In the genomic region with DNA sequence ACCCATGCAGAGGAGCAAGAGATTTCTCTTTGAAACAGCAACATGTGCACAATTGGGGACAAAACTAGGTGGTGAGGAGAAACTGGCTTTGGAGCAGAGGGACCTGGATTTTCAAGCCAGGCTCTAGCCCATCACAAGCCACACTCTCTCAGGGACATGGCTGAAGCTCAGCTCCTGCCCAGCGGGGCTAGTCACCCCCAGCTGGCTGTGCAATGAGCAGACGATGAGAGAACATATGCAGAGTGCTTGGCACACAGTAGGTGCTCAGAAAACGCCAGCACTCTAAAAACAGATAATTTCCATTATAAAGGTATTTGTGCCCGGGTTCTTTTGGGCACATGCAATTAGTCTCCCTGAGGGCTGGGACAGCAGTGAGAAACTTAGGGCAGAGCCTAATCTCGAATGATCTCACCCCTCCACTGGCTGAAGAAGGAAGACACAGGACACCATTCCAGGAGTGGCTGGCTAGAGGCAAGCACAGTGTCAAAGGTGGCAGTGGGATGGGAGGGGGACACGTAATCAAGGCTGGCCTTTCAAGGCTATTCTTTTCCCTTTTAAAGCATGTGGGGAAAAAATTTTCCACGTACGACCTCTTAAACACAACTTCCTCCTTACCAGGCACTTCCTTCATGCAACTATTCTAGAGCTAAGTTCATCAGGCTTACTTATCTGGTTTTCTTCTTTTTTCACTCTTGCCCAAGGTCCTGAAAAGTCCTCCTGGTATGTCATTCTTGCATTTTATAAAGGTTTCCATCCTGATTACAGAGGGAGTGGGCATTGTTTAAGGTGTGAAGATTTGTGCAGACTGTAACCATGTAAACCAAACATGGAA, we compare ENCODE assay signal across 8 cellular contexts. TPM values are rescaled to one million over a fixed set of nuclear protein-coding genes. Genes with fewer than 3 reads are reported as not detected.
DNase-seq lines count a peak whose midpoint lies in the region; ATAC-seq and TF ChIP-seq lines count a peak whose summit lies in the region.

No MANE protein-coding gene starts in this region.

- H3K27me3 Mint-ChIP-seq in endothelial cell (ENCODE audit: unreplicated experiment), result peaks cover 2% of the 10 kb centered on the region

- H3K79me2 ChIP-seq in DOHH2 (ENCODE audit: control insufficient read depth, low read length), result peaks cover 99% of the 10 kb centered on the region
- H3K79me2 ChIP-seq in OCI-LY3 (ENCODE audit: low read length), result peaks cover 84% of the 10 kb centered on the region

- H3K36me3 ChIP-seq in DOHH2 (ENCODE audit: control insufficient read depth, low read length) (peaks cover 54% of the 10 kb centered on the region), OCI-LY3 (replicated peaks; ENCODE audit: low read depth, low read length) (peaks cover 25% of the 10 kb centered on the region), psoas muscle (ENCODE audit: insufficient read depth in 1 of 2, low read depth in 1 of 2) (no peaks in the 10 kb centered on the region), WERI-Rb-1 (peaks cover 5% of the 10 kb centered on the region; the same call in 1 of the 2 replicates)

- no peaks in the 10 kb centered on the region for H3K9me3 Mint-ChIP-seq in endothelial cell (ENCODE audit: unreplicated experiment)

- H3K4me2 ChIP-seq in DOHH2 (ENCODE audit: low read length), result peak overlapping the region; percentile 57
- H3K4me2 ChIP-seq in OCI-LY3 (ENCODE audit: low read length), result peak overlapping the region; percentile 50

- H3K27ac Mint-ChIP-seq in endothelial cell (ENCODE audit: unreplicated experiment), result peak overlapping the region; percentile 54

- H4K20me1 ChIP-seq in DOHH2 (ENCODE audit: control insufficient read depth, insufficient read depth, low read depth, low read length) (peaks cover 13% of the 10 kb centered on the region; the same call in 1 of the 2 replicates), OCI-LY3 (ENCODE audit: insufficient read depth, low read length) (peaks cover 26% of the 10 kb centered on the region)

- ATAC-seq in psoas muscle, result peak; percentile 4 to 39 (median 20)
- ATAC-seq in HG03108 (IDR thresholded peaks at IDR 0.05; ENCODE audit: unreplicated experiment), result no peak

- H3K27ac ChIP-seq in DOHH2 (ENCODE audit: low read depth, low read length) (peak overlapping the region; percentile 16), OCI-LY3 (ENCODE audit: low read length) (no peak overlapping the region), psoas muscle (peak overlapping the region; percentile 91), WERI-Rb-1 (no peak overlapping the region)

- H3K4me3 Mint-ChIP-seq in endothelial cell (ENCODE audit: unreplicated experiment), result no peak overlapping the region

- no peaks in the 10 kb centered on the region for H3F3A ChIP-seq in DOHH2 (ENCODE audit: control insufficient read depth, insufficient read depth)

- no peak for TF ChIP-seq CTCF in DOHH2 (IDR thresholded peaks at IDR 0.05; ENCODE audit: low read depth, low read length, poor library complexity, severe bottlenecking)
- no peak for TF ChIP-seq CTCF in OCI-LY3 (IDR thresholded peaks at IDR 0.05; ENCODE audit: low read depth, low read length)
- TF ChIP-seq CTCF in endothelial cell (IDR thresholded peaks at IDR 0.05; ENCODE audit: unreplicated experiment), result no peak
- TF ChIP-seq CTCF in psoas muscle (IDR thresholded peaks at IDR 0.05), result no peak
- no peak for TF ChIP-seq CTCF in WERI-Rb-1 (IDR thresholded peaks at IDR 0.05; ENCODE audit: low read depth, low read length)

- no peaks in the 10 kb centered on the region for H3K9me2 ChIP-seq in DOHH2 (replicated peaks; ENCODE audit: control insufficient read depth, low read length)

- DNase-seq in endothelial cell (ENCODE audit: low spot score) (no peak), psoas muscle (no peak), NCI-H146 (lab: John Stamatoyannopoulos, UW) (no peak), NCI-H1694 treated with DMSO at 0.1 percent for 48 hours (lab: John Stamatoyannopoulos, UW) (no peak), WERI-Rb-1 (no peak)

- WGBS in psoas muscle, 3 donors, result 44 to 54% (median 44%) methylated on average over 8 of the region's 8 CpGs

- H3K9ac ChIP-seq in OCI-LY3 (ENCODE audit: low read length), result no peak overlapping the region

- peaks cover 29% of the 10 kb centered on the region for H3K4me1 Mint-ChIP-seq in endothelial cell (ENCODE audit: unreplicated experiment)

- no peaks in the 10 kb centered on the region for H3K27me3 ChIP-seq in DOHH2 (ENCODE audit: control insufficient read depth, low read length)
- H3K27me3 ChIP-seq in OCI-LY3 (ENCODE audit: low read depth, low read length), result no peaks in the 10 kb centered on the region
- no peaks in the 10 kb centered on the region for H3K27me3 ChIP-seq in psoas muscle (ENCODE audit: insufficient read depth in 3 of 3, low read length in 2 of 3)
- H3K27me3 ChIP-seq in WERI-Rb-1 (ENCODE audit: insufficient read depth, low read depth, severe bottlenecking), result no peaks in the 10 kb centered on the region

- H2AFZ ChIP-seq in OCI-LY3 (ENCODE audit: low read depth, low read length), result no peak overlapping the region

- intact Hi-C loops in psoas muscle (cut with DNase I), result no loop called here

- peaks cover 10% of the 10 kb centered on the region for H3K36me3 Mint-ChIP-seq in endothelial cell (ENCODE audit: low read depth, unreplicated experiment)

- no peaks in the 10 kb centered on the region for H3K9me3 ChIP-seq in DOHH2 (ENCODE audit: control insufficient read depth, insufficient read depth, low read length)
- no peaks in the 10 kb centered on the region for H3K9me3 ChIP-seq in OCI-LY3 (ENCODE audit: insufficient read depth, low read length)
- no peaks in the 10 kb centered on the region for H3K9me3 ChIP-seq in psoas muscle
- H3K9me3 ChIP-seq in WERI-Rb-1 (ENCODE audit: severe bottlenecking), result no peaks in the 10 kb centered on the region

- peaks cover 69% of the 10 kb centered on the region for H3K4me1 ChIP-seq in DOHH2 (ENCODE audit: control insufficient read depth, low read length)
- H3K4me1 ChIP-seq in OCI-LY3 (ENCODE audit: low read length), result peaks cover 66% of the 10 kb centered on the region
- peaks cover 82% of the 10 kb centered on the region for H3K4me1 ChIP-seq in psoas muscle

- H3K4me3 ChIP-seq in DOHH2 (ENCODE audit: low read length), result peak overlapping the region; percentile 21
- H3K4me3 ChIP-seq in OCI-LY3 (ENCODE audit: low read length), result no peak overlapping the region
- no peak overlapping the region for H3K4me3 ChIP-seq in psoas muscle
- no peak overlapping the region for H3K4me3 ChIP-seq in WERI-Rb-1 (ENCODE audit: low read depth, low read length)

RNA-seq across cellular contexts. Expression of gene FAM53B, which starts 15.1 kb away (rescaled TPM):
- 21.0 TPM for total RNA-seq in endothelial cell (ENCODE audit: unreplicated experiment)
- 100 to 1,000 TPM in 1 of 4 donors, 10 to 100 TPM in 3; 31.0 to 142 (median 43.1) TPM for total RNA-seq in psoas muscle
- polyA plus RNA-seq in psoas muscle, result 100 to 1,000 TPM in 1 of 3 donors, 10 to 100 TPM in 2; 34.9 to 178 (median 55.8) TPM

Comparison
In these comparisons a context has a peak if more than half of its experiments do, and no peak if none do; other contexts are left out.
1. H3K27ac ChIP-seq: peak in DOHH2 (single experiment) and psoas muscle (single experiment); none in OCI-LY3 (single experiment) and WERI-Rb-1 (single experiment).